Comparison of ENCODE assay signal across 8 cellular contexts in the genomic region with DNA sequence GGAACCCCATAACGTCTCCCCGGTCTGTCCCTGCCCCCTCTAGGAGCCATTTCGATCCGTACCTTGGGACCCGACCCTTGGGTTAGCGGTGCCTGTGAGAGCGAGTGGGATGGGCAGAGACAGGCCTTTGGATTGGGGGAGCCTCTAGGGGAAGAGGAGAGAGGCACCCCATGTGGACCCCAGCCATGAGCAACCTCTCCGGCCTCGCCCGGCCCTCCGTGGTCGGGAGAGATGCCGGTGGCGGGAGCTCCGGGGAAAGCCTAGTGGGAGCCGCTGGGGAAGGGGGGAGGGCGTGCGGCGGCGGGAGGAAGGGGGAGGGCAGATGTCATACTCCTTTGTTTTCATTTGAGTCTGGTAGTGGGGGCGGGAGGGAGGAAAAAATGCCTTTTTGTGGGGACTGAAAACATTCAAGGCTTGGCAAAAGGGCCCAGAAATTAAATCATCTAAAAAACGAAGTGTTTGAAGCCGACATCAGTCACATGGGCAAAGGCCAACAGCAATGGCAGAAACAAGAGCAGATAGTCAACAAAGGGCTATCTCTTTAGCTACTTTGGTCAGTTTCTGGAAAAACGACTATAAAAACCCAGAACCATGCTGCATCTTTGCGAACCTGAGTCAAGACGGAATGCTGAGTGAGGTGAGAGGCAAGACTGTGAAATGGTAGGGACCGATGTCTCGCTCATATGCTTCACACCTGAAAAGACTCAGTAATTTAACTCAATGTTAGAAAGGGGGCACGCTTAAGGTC. TPM values are rescaled to one million over a fixed set of nuclear protein-coding genes. Genes with fewer than 3 reads are reported as not detected.
DNase-seq lines count a peak whose midpoint lies in the region; ATAC-seq and FAIRE-seq lines count a peak whose summit lies in the region.

No MANE protein-coding gene starts in this region.

- peak; percentile 17 for DNase-seq in CMK (ENCODE audit: low read depth)
- peak; percentile 41 for DNase-seq in GM19239 (ENCODE audit: insufficient read length, low spot score)
- peak; percentile 22 for DNase-seq in NCI-H748 treated with DMSO at 0.1 percent for 48 hours (lab: John Stamatoyannopoulos, UW)
- DNase-seq in glomerular endothelial cell (ENCODE audit: extremely low read depth, low read depth, low spot score), result peak; percentile 9
- DNase-seq in nucleus accumbens (lab: John Stamatoyannopoulos, UW), result peak in 55 of 56 donors; percentile 18 to 99 (median 85)
- DNase-seq in aorta, result peak; percentile 74 to 88

- no peaks in the 10 kb centered on the region for H3K27me3 Mint-ChIP-seq in activated naive CD8-positive, alpha-beta T cell

- no peaks in the 10 kb centered on the region for H3K27me3 ChIP-seq in aorta (ENCODE audit: control insufficient read depth in 1 of 2, insufficient read depth in 2 of 2, low read length in 1 of 2)

- ATAC-seq in HG03378 (IDR thresholded peaks at IDR 0.05; ENCODE audit: unreplicated experiment) (peak; percentile 51), aorta (ENCODE audit: low FRiP score) (peak; percentile 88)

- intact Hi-C loops in aorta (cut with DNase I), result loop anchor here in 1 of 2 donors (5.0 kb wide), 1 partner anchor 50 kb away; no protein-coding TSS in a partner anchor

- peak overlapping the region; percentile 92 to 95 for H3K4me3 ChIP-seq in aorta (ENCODE audit: low read length in 2 of 2)

- FAIRE-seq in GM19239 (lab: Jason Lieb, UNC), result peak; percentile 28

- peaks cover 36% of the 10 kb centered on the region for H3K4me1 Mint-ChIP-seq in activated naive CD8-positive, alpha-beta T cell (ENCODE audit: low read depth)

- peak overlapping the region; percentile 96 for H3K4me3 Mint-ChIP-seq in activated naive CD8-positive, alpha-beta T cell

- peaks cover 0 to 2% of the 10 kb centered on the region in 2 donors for H3K4me1 ChIP-seq in aorta (ENCODE audit: control insufficient read depth in 1 of 2, insufficient read depth in 2 of 2, low read length in 2 of 2)

- peak overlapping the region; percentile 38 to 73 for H3K27ac ChIP-seq in aorta (ENCODE audit: low read depth in 1 of 2, low read length in 2 of 2)

- peaks cover 8% of the 10 kb centered on the region for H3K36me3 Mint-ChIP-seq in activated naive CD8-positive, alpha-beta T cell

- 1% methylated on average over 27 to 29 of the region's 29 CpGs for WGBS in aorta, 2 donors

- no peaks in the 10 kb centered on the region for H3K9me3 Mint-ChIP-seq in activated naive CD8-positive, alpha-beta T cell (ENCODE audit: low read depth)

- H3K36me3 ChIP-seq in aorta (ENCODE audit: control insufficient read depth in 1 of 2, insufficient read depth in 2 of 2, low read length in 1 of 2), result no peaks in the 10 kb centered on the region

- peak overlapping the region; percentile 94 for H3K27ac Mint-ChIP-seq in activated naive CD8-positive, alpha-beta T cell

- H3K9me3 ChIP-seq in aorta (ENCODE audit: control insufficient read depth, low read length), result no peaks in the 10 kb centered on the region

RNA-seq across cellular contexts. Expression of gene PTBP2, which starts 0.8 kb away (rescaled TPM):
- 4.0 and 12.5 TPM in 2 replicates for total RNA-seq in glomerular endothelial cell
- total RNA-seq in aorta, result 10 to 100 TPM; 39.8 to 46.3 TPM
- polyA plus RNA-seq in aorta, result 10 to 100 TPM in 1 of 2 donors, 1 to 10 TPM in 1; 7.8 to 17.6 TPM

Comparison
In these comparisons a context has a peak if more than half of its experiments do, and no peak if none do; other contexts are left out.
1. Peak in every context shown above with its lines: DNase-seq, ATAC-seq, H3K4me3 ChIP-seq and H3K27ac ChIP-seq.
2. DNase-seq: peak in every context shown above with its lines; median percentile 85 in nucleus accumbens; 81 in aorta; 41 in GM19239; 22 in NCI-H748 treated with DMSO at 0.1 percent for 48 hours; 17 in CMK; 9 in glomerular endothelial cell.